Comparison of ENCODE assay signal across 37 cellular contexts in genomic region chr10:101208543-101208942, GRCh38. TPM values are rescaled to one million over a fixed set of nuclear protein-coding genes. Genes with fewer than 3 reads are reported as not detected.
"Had no signal": no experiment of that assay in that cellular context is flagged by ENCODE, and none has a peak within 500 bp of the region (broad histone marks: within the 10 kb centered on the region; RNA-seq: fewer than 3 reads in every experiment).

No MANE protein-coding gene starts in this region.

- H3K9me3 ChIP-seq: MG63 had no signal

- DNase-seq: Karpas-422, Kasumi-1, MG63, MM.1S, MV-4-11, NCI-H1048, NCI-H1092, NCI-H1092 treated with DMSO at 0.1 percent for 48 hours, NCI-H1105, NCI-H1105 treated with DMSO at 0.1 percent for 48 hours, NCI-H1417, NCI-H1417 treated with DMSO at 0.1 percent for 48 hours, NCI-H1436, NCI-H1436 treated with DMSO at 0.1 percent for 48 hours, NCI-H146, NCI-H1694, NCI-H1694 treated with DMSO at 0.1 percent for 48 hours, NCI-H187, NCI-H187 treated with DMSO at 0.1 percent for 48 hours, NCI-H1930, NCI-H2029, NCI-H2029 treated with DMSO at 0.1 percent for 48 hours, NCI-H2081, NCI-H2081 treated with DMSO at 0.1 percent for 48 hours, NCI-H2107, NCI-H2171, NCI-H2171 treated with DMSO at 0.1 percent for 48 hours, NCI-H2227 treated with DMSO at 0.1 percent for 48 hours, NCI-H226, NCI-H345, NCI-H446, NCI-H446 treated with DMSO at 0.1 percent for 48 hours, NCI-H510A, NCI-H510A treated with DMSO at 0.1 percent for 48 hours, NCI-H524 had no signal

- H3K36me3 ChIP-seq: MG63 had no signal

- H3K4me3 ChIP-seq: MG63 had no signal

RNA-seq across cellular contexts. Expression of gene LBX1, which starts 20.7 kb away (rescaled TPM):
- total RNA-seq: M059J, MCF 10A had no signal
